In the genomic region with DNA sequence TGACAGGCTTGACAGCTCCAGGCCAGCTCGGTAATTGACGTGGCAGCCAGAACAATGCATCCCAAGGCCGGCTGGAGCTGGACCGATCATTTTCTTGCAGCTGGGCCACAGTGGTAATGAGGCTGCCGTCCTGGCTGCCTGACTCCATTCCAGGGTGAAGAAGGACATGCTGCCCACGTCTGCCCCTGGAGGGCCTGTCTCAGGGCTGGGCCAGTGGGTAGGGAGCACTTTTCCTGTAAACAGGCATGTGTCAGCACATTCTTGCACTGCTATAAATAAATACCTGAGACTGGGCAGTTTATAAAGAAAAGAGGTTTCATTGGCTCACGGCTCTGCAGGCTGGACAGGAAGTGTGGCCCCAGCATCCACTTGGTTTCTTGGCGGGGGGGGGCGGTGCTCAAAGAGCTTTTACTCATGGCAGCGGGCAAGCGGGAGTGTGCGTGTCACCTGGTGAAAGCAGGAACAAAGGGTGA, we compare ENCODE assay signal across 15 cellular contexts. TPM values are rescaled to one million over a fixed set of nuclear protein-coding genes. Genes with fewer than 3 reads are reported as not detected.
DNase-seq lines count a peak whose midpoint lies in the region; ATAC-seq and TF ChIP-seq lines count a peak whose summit lies in the region.
"Had no signal": no experiment of that assay in that cellular context is flagged by ENCODE, and none has a peak within 500 bp of the region (broad histone marks: within the 10 kb centered on the region; RNA-seq: fewer than 3 reads in every experiment).

No MANE protein-coding gene starts in this region.

- POLR2A ChIA-PET in HCT116 (lab: Charles Lee), result interaction anchor here (0.6 kb wide), 1 partner anchor 66 kb away, joined by 3 read pairs; no protein-coding TSS in a partner anchor

- H2AFZ ChIP-seq in HCT116 (ENCODE audit: low read depth, low read length, poor library complexity, severe bottlenecking), result no peak overlapping the region

- H3K4me3 ChIP-seq in HCT116 (replicated peaks in 1 of 2; ENCODE audit: low read depth in 1 of 2, low read length in 2 of 2), result no peak overlapping the region
- no peak overlapping the region for H3K4me3 ChIP-seq in gastroesophageal sphincter
- no peak overlapping the region for H3K4me3 ChIP-seq in H7 (ENCODE audit: insufficient read depth, low read depth, low read length)
- H3K4me3 ChIP-seq: coronary artery had no signal

- H3K27me3 ChIP-seq in HCT116 (ENCODE audit: insufficient read depth, low read length) (peaks cover 16% of the 10 kb centered on the region; the same call in 1 of the 2 replicates), gastroesophageal sphincter (peaks cover 29% of the 10 kb centered on the region), H7 (ENCODE audit: control insufficient read depth, insufficient read depth, low read length) (no peaks in the 10 kb centered on the region)
- H3K27me3 ChIP-seq: BE2C had no signal

- WGBS in gastroesophageal sphincter (ENCODE audit: low coverage in 1 of 2), 2 donors, result no CpG with 5 or more reads among the region's 12 CpGs

- TF ChIP-seq CTCF in HCT116 (IDR thresholded peaks at IDR 0.05 in 2 of 3, conservative IDR thresholded peaks at IDR 0.05 in 1 of 3; ENCODE audit: borderline replicate concordance in 1 of 3, insufficient read depth in 1 of 3, low read depth in 2 of 3, low read length in 2 of 3), result no peak
- no peak for TF ChIP-seq CTCF in gastroesophageal sphincter (IDR thresholded peaks at IDR 0.05)

- H3K36me3 ChIP-seq in HCT116 (ENCODE audit: control insufficient read depth in 1 of 2, insufficient read depth in 2 of 2, low read length in 2 of 2) (no peaks in the 10 kb centered on the region), gastroesophageal sphincter (no peaks in the 10 kb centered on the region), H7 (replicated peaks; ENCODE audit: control insufficient read depth, insufficient read depth, low read length) (no peaks in the 10 kb centered on the region)
- H3K36me3 ChIP-seq: BE2C had no signal

- TF ChIP-seq POLR2A in HCT116 (IDR thresholded peaks at IDR 0.05; ENCODE audit: borderline replicate concordance, extremely low read depth, insufficient read depth, insufficient read length) (no peak), gastroesophageal sphincter (IDR thresholded peaks at IDR 0.05) (no peak)

- intact Hi-C loops in HCT116 (cut with micrococcal nuclease), result no loop called here

- BruUV-seq in HCT116 (replicated peaks; lab: Mats Ljungman, UMichigan), result no TSS peak

- H3K9me3 ChIP-seq in HCT116 (ENCODE audit: control insufficient read depth in 1 of 2, insufficient read depth in 1 of 2, low read depth in 1 of 2, low read length in 2 of 2) (no peaks in the 10 kb centered on the region), gastroesophageal sphincter (no peaks in the 10 kb centered on the region)
- H3K9me3 ChIP-seq: BE2C had no signal

- ATAC-seq in HCT116, result no peak
- ATAC-seq in gastroesophageal sphincter, result peak; percentile 70

- no peak for DNase-seq in HCT116 (ENCODE audit: low read depth, low spot score)
- DNase-seq in RPMI8226, result peak; percentile 87
- peak; percentile 75 for DNase-seq in renal cortical epithelial cell (ENCODE audit: low read depth)
- DNase-seq in H7, result no peak
- DNase-seq in occipital lobe (lab: John Stamatoyannopoulos, UW), result no peak
- DNase-seq in DMS79 (lab: John Stamatoyannopoulos, UW), result no peak
- DNase-seq: activated CD4-positive, alpha-beta memory T cell treated with anti-CD3 and anti-CD28 coated beads, Interleukin-2, amount 10 ng/mL, durations not matched to agents 7 days and 5 days; amniotic stem cell; BE2C; NCI-H187 treated with DMSO at 0.1 percent for 48 hours; NCI-H69; stimulated activated CD4-positive, alpha-beta T cell treated with anti-CD3 and anti-CD28 coated beads, Interleukin-12 subunit alpha, Interleukin-12 subunit beta, amount 100 ng/mL, for 4 hours had no signal

- no peak overlapping the region for H3K9ac ChIP-seq in HCT116 (ENCODE audit: low read length)

- no peaks in the 10 kb centered on the region for H3K79me2 ChIP-seq in HCT116 (ENCODE audit: insufficient read depth, low read length)

- H3K4me1 ChIP-seq in HCT116 (ENCODE audit: control insufficient read depth in 1 of 2, insufficient read depth in 2 of 2, low read length in 2 of 2) (peaks cover 6 to 7% of the 10 kb centered on the region in 2 experiments), gastroesophageal sphincter (peaks cover 0 to 16% (median 5%) of the 10 kb centered on the region in 3 donors)

- no peaks in the 10 kb centered on the region for H4K20me1 ChIP-seq in HCT116 (ENCODE audit: insufficient read depth)

- no peaks in the 10 kb centered on the region for H3K9me2 ChIP-seq in HCT116 (ENCODE audit: insufficient read depth)

- CTCF ChIA-PET in HCT116 (lab: Charles Lee), result interaction anchor here (0.9 kb wide), 1 partner anchor 10 kb away, joined by 3 read pairs; no protein-coding TSS in a partner anchor

- no peak for TF ChIP-seq RAD21 in HCT116 (IDR thresholded peaks at IDR 0.05; ENCODE audit: low read depth)

- H3K27ac ChIP-seq in HCT116 (ENCODE audit: low read depth, low read length) (no peak overlapping the region), gastroesophageal sphincter (peak overlapping the region in 1 of 4 donors; percentile 57)
- H3K27ac ChIP-seq: coronary artery, HL-60 had no signal

- TF ChIP-seq EP300 in gastroesophageal sphincter (IDR thresholded peaks at IDR 0.05), result no peak

- H3K4me2 ChIP-seq in HCT116 (ENCODE audit: low read length), result peak overlapping the region; percentile 27; the same call in 1 of the 2 replicates

- RAD21 ChIA-PET in HCT116 (lab: Charles Lee; ENCODE audit: low non-redundant PET in 1 of 2, low total read pairs in 2 of 2, uncharacterized antibody in 2 of 2, unreplicated experiment in 2 of 2), result no interaction called here

TF ChIP-seq in HCT116, 20 proteins besides CTCF, POLR2A, EP300 and RAD21:
- TF ChIP-seq, protein P1, sequence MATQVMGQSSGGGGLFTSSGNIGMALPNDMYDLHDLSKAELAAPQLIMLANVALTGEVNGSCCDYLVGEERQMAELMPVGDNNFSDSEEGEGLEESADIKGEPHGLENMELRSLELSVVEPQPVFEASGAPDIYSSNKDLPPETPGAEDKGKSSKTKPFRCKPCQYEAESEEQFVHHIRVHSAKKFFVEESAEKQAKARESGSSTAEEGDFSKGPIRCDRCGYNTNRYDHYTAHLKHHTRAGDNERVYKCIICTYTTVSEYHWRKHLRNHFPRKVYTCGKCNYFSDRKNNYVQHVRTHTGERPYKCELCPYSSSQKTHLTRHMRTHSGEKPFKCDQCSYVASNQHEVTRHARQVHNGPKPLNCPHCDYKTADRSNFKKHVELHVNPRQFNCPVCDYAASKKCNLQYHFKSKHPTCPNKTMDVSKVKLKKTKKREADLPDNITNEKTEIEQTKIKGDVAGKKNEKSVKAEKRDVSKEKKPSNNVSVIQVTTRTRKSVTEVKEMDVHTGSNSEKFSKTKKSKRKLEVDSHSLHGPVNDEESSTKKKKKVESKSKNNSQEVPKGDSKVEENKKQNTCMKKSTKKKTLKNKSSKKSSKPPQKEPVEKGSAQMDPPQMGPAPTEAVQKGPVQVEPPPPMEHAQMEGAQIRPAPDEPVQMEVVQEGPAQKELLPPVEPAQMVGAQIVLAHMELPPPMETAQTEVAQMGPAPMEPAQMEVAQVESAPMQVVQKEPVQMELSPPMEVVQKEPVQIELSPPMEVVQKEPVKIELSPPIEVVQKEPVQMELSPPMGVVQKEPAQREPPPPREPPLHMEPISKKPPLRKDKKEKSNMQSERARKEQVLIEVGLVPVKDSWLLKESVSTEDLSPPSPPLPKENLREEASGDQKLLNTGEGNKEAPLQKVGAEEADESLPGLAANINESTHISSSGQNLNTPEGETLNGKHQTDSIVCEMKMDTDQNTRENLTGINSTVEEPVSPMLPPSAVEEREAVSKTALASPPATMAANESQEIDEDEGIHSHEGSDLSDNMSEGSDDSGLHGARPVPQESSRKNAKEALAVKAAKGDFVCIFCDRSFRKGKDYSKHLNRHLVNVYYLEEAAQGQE (IDR thresholded peaks at IDR 0.05; ENCODE audit: low read depth), result no peak
- no peak for TF ChIP-seq CBX3 (IDR thresholded peaks at IDR 0.05; ENCODE audit: low read depth)
- TF ChIP-seq, protein P2, sequence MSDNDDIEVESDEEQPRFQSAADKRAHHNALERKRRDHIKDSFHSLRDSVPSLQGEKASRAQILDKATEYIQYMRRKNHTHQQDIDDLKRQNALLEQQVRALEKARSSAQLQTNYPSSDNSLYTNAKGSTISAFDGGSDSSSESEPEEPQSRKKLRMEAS (IDR thresholded peaks at IDR 0.05), result no peak
- TF ChIP-seq ZNF274 (IDR thresholded peaks at IDR 0.05; ENCODE audit: low read depth, low read length), result no peak
- TF ChIP-seq POLR2AphosphoS5 (IDR thresholded peaks at IDR 0.05; ENCODE audit: low read depth, low read length), result no peak
- TF ChIP-seq EZH2phosphoT487 (IDR thresholded peaks at IDR 0.05; ENCODE audit: borderline replicate concordance), result no peak
- TF ChIP-seq SRF (IDR thresholded peaks at IDR 0.05; ENCODE audit: low read depth), result no peak
- TF ChIP-seq, protein P3, sequence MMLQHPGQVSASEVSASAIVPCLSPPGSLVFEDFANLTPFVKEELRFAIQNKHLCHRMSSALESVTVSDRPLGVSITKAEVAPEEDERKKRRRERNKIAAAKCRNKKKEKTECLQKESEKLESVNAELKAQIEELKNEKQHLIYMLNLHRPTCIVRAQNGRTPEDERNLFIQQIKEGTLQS (IDR thresholded peaks at IDR 0.05), result no peak
- TF ChIP-seq ZFX (IDR thresholded peaks at IDR 0.05), result no peak
- no peak for TF ChIP-seq SP1 (IDR thresholded peaks at IDR 0.05; ENCODE audit: low read depth)
- no peak for TF ChIP-seq ELF1 (IDR thresholded peaks at IDR 0.05; ENCODE audit: borderline replicate concordance, low read depth)
- TF ChIP-seq TCF7L2 (IDR thresholded peaks at IDR 0.05; ENCODE audit: borderline replicate concordance, extremely low read depth, insufficient read depth, insufficient read length), result no peak

RNA-seq across cellular contexts. Expression of a gene that starts 38.1 kb away (rescaled TPM):
- 29.2 TPM for total RNA-seq in HCT116 (2021; ENCODE audit: unreplicated experiment)
- 24.2 and 28.8 TPM in 2 replicates for polyA plus RNA-seq in HCT116 (2012)
- 100 to 1,000 TPM in 1 of 4 donors, 10 to 100 TPM in 3; 62.3 to 148 (median 84.3) TPM for total RNA-seq in gastroesophageal sphincter
- total RNA-seq in renal cortical epithelial cell, result 6.3 and 28.2 TPM in 2 replicates
- 44.9 and 47.4 TPM in 2 replicates for total RNA-seq in H7 (2014; rRNA removed; shearing (Covaris generic))
- total RNA-seq in occipital lobe, result 85.5 TPM

Comparison
In these comparisons a context has a peak if more than half of its experiments do, and no peak if none do; other contexts are left out.
1. DNase-seq: peak in RPMI8226 (single experiment) and renal cortical epithelial cell (single experiment); none in HCT116 (single experiment), H7 (single experiment), occipital lobe (single experiment) and DMS79 (single experiment).